Comparison of ENCODE assay signal across 9 cellular contexts in the genomic region with DNA sequence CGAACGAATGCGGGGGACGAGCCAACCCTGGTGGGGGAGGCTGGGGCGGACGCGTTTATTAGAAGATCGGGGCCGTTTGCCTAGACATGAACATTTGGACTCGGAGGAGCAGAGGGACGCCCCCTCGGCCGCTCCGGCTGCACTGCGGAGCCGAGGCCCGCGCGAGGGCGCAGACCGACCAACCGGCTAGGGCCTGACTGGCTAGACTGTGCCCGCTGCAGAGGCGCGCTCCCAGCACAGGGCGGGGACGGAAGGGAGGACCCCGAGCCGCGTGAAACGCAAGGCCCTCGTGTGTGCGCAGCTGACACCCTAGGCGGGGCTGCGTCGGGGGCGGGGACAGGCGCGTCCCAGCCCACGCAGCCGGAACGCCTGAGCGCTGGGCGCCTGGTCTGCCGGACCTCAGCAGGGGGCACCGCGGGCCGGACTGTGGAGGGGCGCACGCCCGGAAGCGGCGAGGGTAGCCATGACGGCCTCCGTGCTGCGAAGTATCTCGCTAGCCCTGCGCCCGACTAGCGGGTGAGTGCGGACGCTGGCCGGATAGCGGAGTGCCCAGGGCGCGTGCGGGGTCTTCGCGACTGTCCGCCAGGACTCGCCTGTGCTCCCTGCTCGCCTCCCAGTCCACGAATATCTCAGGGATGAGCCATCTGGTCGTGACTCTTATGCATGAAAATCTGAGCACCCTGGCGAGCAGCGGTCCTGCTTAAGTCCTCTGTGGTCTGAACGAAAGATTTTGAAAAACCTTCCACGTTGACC. TPM values are rescaled to one million over a fixed set of nuclear protein-coding genes. Genes with fewer than 3 reads are reported as not detected.
DNase-seq lines count a peak whose midpoint lies in the region; ATAC-seq, FAIRE-seq and TF ChIP-seq lines count a peak whose summit lies in the region.
"Had no signal": no experiment of that assay in that cellular context is flagged by ENCODE, and none has a peak within 500 bp of the region (broad histone marks: within the 10 kb centered on the region; RNA-seq: fewer than 3 reads in every experiment).

A gene (plus strand): TSS at position 454 of the 753 bp plus-strand sequence. CDS start 10 bp downstream, at position 464.

- peak within 1 kb of the TSS; percentile 81 to 96 for H3K9ac ChIP-seq in kidney (ENCODE audit: low read length in 2 of 2)

- peaks cover 33% of the 10 kb centered on the region for H3K4me1 Mint-ChIP-seq in central memory CD8-positive, alpha-beta T cell

- peaks cover 11 to 12% of the 10 kb centered on the region in 2 donors for H3K36me3 ChIP-seq in kidney (ENCODE audit: control insufficient read depth in 1 of 2, insufficient read depth in 2 of 2, low read length in 2 of 2)

- peak within 1 kb of the TSS; percentile 90 to 97 for H3K4me3 ChIP-seq in kidney (ENCODE audit: low read length in 2 of 2)

- in situ Hi-C loops in GM18951 (cut with MboI; ENCODE audit: low sequenced_read_pairs, unreplicated experiment), result no loop called here

- H3K27me3 Mint-ChIP-seq in central memory CD8-positive, alpha-beta T cell, result no peaks in the 10 kb centered on the region

- DNase-seq in AG09319 (ENCODE audit: extremely low read depth, low read depth) (peak; percentile 86), NCI-H345 treated with DMSO at 0.1 percent for 48 hours (lab: John Stamatoyannopoulos, UW; ENCODE audit: unreplicated experiment) (peak; percentile 42), kidney (peak; percentile 99)
- peak; percentile 73 to 74 for DNase-seq in central memory CD8-positive, alpha-beta T cell (ENCODE audit: low spot score in 2 of 2)
- peak; percentile 95 for DNase-seq in stimulated activated CD4-positive, alpha-beta T cell treated with anti-CD3 and anti-CD28 coated beads, Interleukin-15, amount 100 ng/mL, for 24 hours

- peak; percentile 97 for TF ChIP-seq POLR2A in GM18951 (IDR thresholded peaks at IDR 0.05; ENCODE audit: extremely low read depth, insufficient read depth, insufficient read length)

- H3K9me3 Mint-ChIP-seq in central memory CD8-positive, alpha-beta T cell, result no peaks in the 10 kb centered on the region

- H3K27ac ChIP-seq in kidney (ENCODE audit: low read depth in 2 of 2, low read length in 2 of 2), result peak within 1 kb of the TSS; percentile 95 to 98

- peak within 1 kb of the TSS; percentile 88 for H3K4me3 Mint-ChIP-seq in central memory CD8-positive, alpha-beta T cell

- H3K9me3 ChIP-seq in kidney (ENCODE audit: control insufficient read depth in 1 of 2, low read length in 2 of 2), result no peaks in the 10 kb centered on the region

- intact Hi-C loops in kidney (cut with DNase I), result no loop called here

- no peak for FAIRE-seq in kidney (lab: Jason Lieb, UNC)
- FAIRE-seq: TTC549 had no signal

- H3K27ac Mint-ChIP-seq in central memory CD8-positive, alpha-beta T cell (ENCODE audit: low read depth), result peak within 1 kb of the TSS; percentile 87

- peaks cover 8 to 15% of the 10 kb centered on the region in 2 donors for H3K4me1 ChIP-seq in kidney (ENCODE audit: control insufficient read depth in 1 of 2, insufficient read depth in 1 of 2, low read depth in 1 of 2, low read length in 2 of 2)

- peak; percentile 81 for ATAC-seq in HG03175 (IDR thresholded peaks at IDR 0.05; ENCODE audit: unreplicated experiment)
- ATAC-seq in activated CD4-positive, CD25-positive, alpha-beta regulatory T cell treated with anti-CD3 and anti-CD28 coated beads, Interleukin-2, amount 50 U/mL, for 24 hours, result peak; percentile 89
- peak; percentile 81 for ATAC-seq in central memory CD8-positive, alpha-beta T cell (replicated peaks; ENCODE audit: extremely low read depth, poor library complexity, severe bottlenecking)

- H3K36me3 Mint-ChIP-seq in central memory CD8-positive, alpha-beta T cell (ENCODE audit: insufficient read depth), result peaks cover 33% of the 10 kb centered on the region

- TF ChIP-seq CTCF in AG09319 (IDR thresholded peaks at IDR 0.05; ENCODE audit: low read depth, low read length) (no peak), kidney (IDR thresholded peaks at IDR 0.05; ENCODE audit: borderline replicate concordance, extremely low read depth, insufficient read depth) (no peak)

RNA-seq across cellular contexts. Expression of the gene that starts here (rescaled TPM):
- 30.0 TPM for total RNA-seq in kidney
- polyA plus RNA-seq in kidney (ENCODE audit: insufficient read depth, low read depth, low replicate concordance), result 89.2 TPM

Comparison
In these comparisons a context has a peak if more than half of its experiments do, and no peak if none do; other contexts are left out.
1. Peak in every context shown above with its lines: DNase-seq, ATAC-seq, H3K4me3 ChIP-seq and H3K27ac ChIP-seq.
2. DNase-seq: peak in every context shown above with its lines; median percentile 99 in kidney; 95 in stimulated activated CD4-positive, alpha-beta T cell treated with anti-CD3 and anti-CD28 coated beads, Interleukin-15, amount 100 ng/mL, for 24 hours; 86 in AG09319; 74 in central memory CD8-positive, alpha-beta T cell; 42 in NCI-H345 treated with DMSO at 0.1 percent for 48 hours.